In the genomic region with DNA sequence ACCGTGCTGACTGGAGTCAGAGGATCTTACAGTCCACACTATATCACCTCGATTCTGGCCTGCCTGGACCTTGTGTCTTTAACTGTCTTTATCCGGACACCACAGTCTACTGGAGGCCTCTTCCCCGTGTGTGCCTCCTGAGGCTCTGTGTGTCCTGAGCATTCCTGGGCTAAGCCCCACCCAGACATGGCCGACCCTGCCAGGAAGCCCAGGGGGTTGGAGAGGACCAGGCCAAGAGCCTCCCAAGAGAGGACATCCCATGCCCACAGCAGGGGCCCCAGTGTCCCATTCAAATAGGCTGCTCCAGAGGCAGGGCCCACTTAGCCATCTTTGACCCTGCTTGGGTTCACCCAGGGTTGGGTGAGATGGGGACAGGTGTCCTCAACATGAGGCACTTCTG, we compare ENCODE assay signal across 1 cellular context.
TF ChIP-seq lines count a peak whose summit lies in the region.

No MANE protein-coding gene starts in this region.

TF ChIP-seq in IMR-90, 13 proteins besides CTCF, POLR2A, EP300 and RAD21:
- TF ChIP-seq SMC3 (IDR thresholded peaks at IDR 0.05; ENCODE audit: low read depth, low read length) (no peak), RCOR1 (IDR thresholded peaks at IDR 0.05; ENCODE audit: insufficient replicate concordance, low read length) (no peak), MAZ (IDR thresholded peaks at IDR 0.05; ENCODE audit: borderline replicate concordance, low read depth, low read length) (no peak), CHD1 (IDR thresholded peaks at IDR 0.05; ENCODE audit: low read depth, low read length) (no peak), MXI1 (IDR thresholded peaks at IDR 0.05; ENCODE audit: borderline replicate concordance, low read depth, low read length) (no peak)
